Comparison of ENCODE assay signal across 8 cellular contexts in the genomic region with DNA sequence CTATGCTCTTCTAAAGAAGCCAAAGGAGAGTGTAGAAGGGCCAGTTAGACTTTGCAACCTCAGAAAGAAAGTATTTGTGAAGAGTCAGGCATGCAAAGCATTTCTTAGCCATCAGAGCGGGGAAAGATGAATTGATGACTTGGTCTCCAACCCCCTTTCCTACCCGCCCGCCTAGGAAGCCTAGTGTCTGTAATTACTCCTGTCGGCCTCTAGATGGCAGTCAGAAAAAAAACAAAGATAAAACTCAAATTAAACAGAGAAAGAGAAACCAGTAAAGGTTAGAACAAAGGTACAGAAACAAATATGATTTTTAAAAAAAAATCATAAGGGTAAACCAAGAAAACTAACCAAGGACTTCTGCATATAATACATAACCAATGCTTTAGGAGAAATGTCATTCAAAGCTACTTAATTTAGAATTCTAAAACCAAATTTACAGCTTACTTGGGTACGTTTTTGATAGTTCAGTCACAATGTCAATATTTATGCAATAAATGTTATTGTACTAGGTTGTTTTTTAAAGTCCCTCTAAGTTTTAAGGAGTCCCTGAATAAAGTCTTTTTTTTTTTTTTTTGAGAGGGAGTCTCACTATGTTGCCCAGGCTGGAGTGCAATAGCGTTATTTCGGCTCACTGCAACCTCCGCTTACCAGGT.
DNase-seq lines count a peak whose midpoint lies in the region; ATAC-seq, FAIRE-seq and TF ChIP-seq lines count a peak whose summit lies in the region.

No MANE protein-coding gene starts in this region.

- H3K4me1 ChIP-seq in GM12878 (ENCODE audit: control insufficient read depth, insufficient read depth, low read length) = no peaks in the 10 kb centered on the region
- no peaks in the 10 kb centered on the region for H3K4me1 ChIP-seq in upper lobe of right lung

- DNase-seq in Caki2 (ENCODE audit: low read depth) (peak; percentile 62), NAMALWA (ENCODE audit: low spot score) (peak; percentile 49), GM12878 (ENCODE audit: low read depth, low spot score) (no peak), kidney tubule cell (ENCODE audit: low spot score) (peak; percentile 71), upper lobe of right lung (no peak)
- DNase-seq in stimulated activated CD4-positive, alpha-beta T cell treated with anti-CD3 and anti-CD28 coated beads, Interleukin-4, amount 100 ng/mL, for 1 hour = no peak

- TF ChIP-seq CTCF in GM12878 (IDR thresholded peaks at IDR 0.05 in 2 of 3, conservative IDR thresholded peaks at IDR 0.05 in 1 of 3; ENCODE audit: control insufficient read depth in 2 of 3, extremely low read depth in 1 of 3, insufficient read depth in 1 of 3, low read depth in 3 of 3, low read length in 3 of 3) (peak; percentile 48 to 68 (median 61)), upper lobe of right lung (IDR thresholded peaks at IDR 0.05) (peak; percentile 79)

- no peak overlapping the region for H2AFZ ChIP-seq in GM12878 (ENCODE audit: control insufficient read depth, low read depth, low read length)

- H3K9me3 ChIP-seq in GM12878 (replicated peaks; ENCODE audit: control insufficient read depth, insufficient read depth, low read length) (no peaks in the 10 kb centered on the region), upper lobe of right lung (no peaks in the 10 kb centered on the region)

- POLR2A ChIA-PET in GM12878 (lab: Charles Lee) = no interaction called here

- H3K9ac ChIP-seq in GM12878 (ENCODE audit: control insufficient read depth, insufficient read depth, low read length) = no peak overlapping the region

- CTCF ChIA-PET in GM12878 (lab: Yijun Ruan, JAX) = interaction anchor here (0.6 to 2.7 kb wide), 15 partner anchors 9 to 263 kb away, joined by 3 to 11 read pairs (median 4); no protein-coding TSS in a partner anchor

- no peaks in the 10 kb centered on the region for H3K36me3 ChIP-seq in GM12878 (ENCODE audit: control insufficient read depth in 2 of 2, insufficient read depth in 2 of 2, low read length in 1 of 2)
- H3K36me3 ChIP-seq in upper lobe of right lung = no peaks in the 10 kb centered on the region

- RAD21 ChIA-PET in GM12878 (lab: Charles Lee; ENCODE audit: unreplicated experiment) = interaction anchor here (1.0 kb wide), 2 partner anchors 49 to 110 kb away, joined by 4 to 5 read pairs; no protein-coding TSS in a partner anchor

- H4K20me1 ChIP-seq in GM12878 (ENCODE audit: control insufficient read depth, insufficient read depth) = no peaks in the 10 kb centered on the region

- peak; percentile 61 for FAIRE-seq in GM12878 (lab: Jason Lieb, UNC)

- H3K4me3 ChIP-seq in GM12878 (no peak overlapping the region), upper lobe of right lung (no peak overlapping the region)

- no TSS peak for BruUV-seq in GM12878 (replicated peaks; lab: Mats Ljungman, UMichigan)

- no peak for TF ChIP-seq EP300 in GM12878 (IDR thresholded peaks at IDR 0.05; ENCODE audit: borderline replicate concordance in 1 of 2, control insufficient read depth in 1 of 2, low read depth in 2 of 2, low read length in 2 of 2)

- H3K4me2 ChIP-seq in GM12878 (ENCODE audit: control insufficient read depth, insufficient read depth) = no peak overlapping the region

- intact Hi-C loops in GM12878 (cut with micrococcal nuclease; ENCODE audit: unreplicated experiment) (loop anchor here (5.0 kb wide), 2 partner anchors 61 to 111 kb away; no protein-coding TSS in a partner anchor), upper lobe of right lung (cut with DNase I) (loop anchor here (10.0 kb wide), 1 partner anchor 58 kb away; no protein-coding TSS in a partner anchor)

- peaks cover 0 to 2% of the 10 kb centered on the region in 2 experiments; a peak in 1 of 4 replicates for H3K27me3 ChIP-seq in GM12878 (replicated peaks in 1 of 2; ENCODE audit: control insufficient read depth in 2 of 2, insufficient read depth in 2 of 2, low read length in 1 of 2)
- H3K27me3 ChIP-seq in upper lobe of right lung = no peaks in the 10 kb centered on the region

- SMC1A ChIA-PET in GM12878 (lab: Charles Lee; ENCODE audit: uncharacterized antibody, unreplicated experiment) = interaction anchor here (1.2 to 1.8 kb wide), 3 partner anchors 31 to 110 kb away, joined by 3 to 8 read pairs (median 6); no protein-coding TSS in a partner anchor

- in situ Hi-C loops in Caki2 (cut with HindIII; ENCODE audit: low pct_unique_long_range_greater_than_20kb, low sequenced_read_pairs) = no loop called here
- in situ Hi-C loops in GM12878 (cut with MboI) = no loop called here

- WGBS in GM12878 (ENCODE audit: insufficient coverage, insufficient replicate concordance, low lambda C conversion rate, missing lambda C conversion rate) = 37% methylated on average over 8 of the region's 8 CpGs

- TF ChIP-seq RAD21 in GM12878 (IDR thresholded peaks at IDR 0.05; ENCODE audit: insufficient read depth, low read depth, low read length) = peak; percentile 54

- peak; percentile 72 for ATAC-seq in GM18867 (IDR thresholded peaks at IDR 0.05; ENCODE audit: unreplicated experiment)
- ATAC-seq in GM12878 = peak; percentile 71
- peak; percentile 73 for ATAC-seq in upper lobe of right lung
- no peak for ATAC-seq in GM19328 (IDR thresholded peaks at IDR 0.05; ENCODE audit: unreplicated experiment)

- H3K27ac ChIP-seq in GM12878 (ENCODE audit: control insufficient read depth, insufficient read depth) = no peak overlapping the region
- H3K27ac ChIP-seq in upper lobe of right lung = no peak overlapping the region

- TF ChIP-seq POLR2A in GM12878 (IDR thresholded peaks at IDR 0.05; ENCODE audit: low read depth, low read length) = no peak

- H3K79me2 ChIP-seq in GM12878 (ENCODE audit: control insufficient read depth, insufficient read depth, low read length) = no peaks in the 10 kb centered on the region

TF ChIP-seq in GM12878, 131 proteins besides CTCF, POLR2A, EP300 and RAD21:
- no peak for TF ChIP-seq MYB (IDR thresholded peaks at IDR 0.05; ENCODE audit: borderline replicate concordance, low read depth, low read length)
- TF ChIP-seq SMC3 (IDR thresholded peaks at IDR 0.05; ENCODE audit: borderline replicate concordance, low read length) = peak; percentile 52; the same call in 1 of the 2 replicates

Comparison
In these comparisons a context has a peak if more than half of its experiments do, and no peak if none do; other contexts are left out.
1. DNase-seq: peak in Caki2 (single experiment), NAMALWA (single experiment) and kidney tubule cell (single experiment); none in GM12878 (single experiment), upper lobe of right lung (single experiment) and stimulated activated CD4-positive, alpha-beta T cell treated with anti-CD3 and anti-CD28 coated beads, Interleukin-4, amount 100 ng/mL, for 1 hour (single experiment).